1 cellular context compared by ENCODE assay signal in the genomic region with DNA sequence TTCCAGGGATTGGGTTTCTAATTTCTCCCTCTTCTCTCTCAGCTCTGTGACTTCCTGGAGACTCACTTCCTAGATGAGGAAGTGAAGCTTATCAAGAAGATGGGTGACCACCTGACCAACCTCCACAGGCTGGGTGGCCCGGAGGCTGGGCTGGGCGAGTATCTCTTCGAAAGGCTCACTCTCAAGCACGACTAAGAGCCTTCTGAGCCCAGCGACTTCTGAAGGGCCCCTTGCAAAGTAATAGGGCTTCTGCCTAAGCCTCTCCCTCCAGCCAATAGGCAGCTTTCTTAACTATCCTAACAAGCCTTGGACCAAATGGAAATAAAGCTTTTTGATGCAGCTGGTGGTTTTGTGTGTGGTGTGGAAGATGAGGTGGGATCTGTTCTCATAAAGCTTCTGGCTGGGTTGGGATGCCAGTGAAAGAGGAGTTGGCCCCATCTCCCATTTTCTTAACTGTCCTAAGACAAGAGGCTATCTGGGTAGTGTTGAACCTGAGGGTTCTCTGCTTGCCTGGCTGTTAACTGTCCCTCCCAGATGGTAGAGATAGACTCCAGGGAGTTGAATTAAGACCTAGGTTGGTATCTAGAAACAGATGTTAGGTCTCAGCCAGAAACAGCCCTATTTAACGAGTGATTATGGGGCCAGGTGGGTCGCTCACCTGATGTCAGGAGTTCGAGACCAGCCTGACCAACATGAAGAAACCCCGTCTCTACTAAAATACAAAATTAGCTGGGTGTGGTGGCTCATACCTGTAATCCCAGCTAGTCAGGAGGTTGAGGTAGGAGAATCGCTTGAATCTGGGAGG.
TF ChIP-seq lines count a peak whose summit lies in the region.

No MANE protein-coding gene starts in this region.

TF ChIP-seq in K562, 482 proteins besides CTCF, POLR2A, EP300 and RAD21 (continued from another document and continues in another):
- TF ChIP-seq, protein P1, sequence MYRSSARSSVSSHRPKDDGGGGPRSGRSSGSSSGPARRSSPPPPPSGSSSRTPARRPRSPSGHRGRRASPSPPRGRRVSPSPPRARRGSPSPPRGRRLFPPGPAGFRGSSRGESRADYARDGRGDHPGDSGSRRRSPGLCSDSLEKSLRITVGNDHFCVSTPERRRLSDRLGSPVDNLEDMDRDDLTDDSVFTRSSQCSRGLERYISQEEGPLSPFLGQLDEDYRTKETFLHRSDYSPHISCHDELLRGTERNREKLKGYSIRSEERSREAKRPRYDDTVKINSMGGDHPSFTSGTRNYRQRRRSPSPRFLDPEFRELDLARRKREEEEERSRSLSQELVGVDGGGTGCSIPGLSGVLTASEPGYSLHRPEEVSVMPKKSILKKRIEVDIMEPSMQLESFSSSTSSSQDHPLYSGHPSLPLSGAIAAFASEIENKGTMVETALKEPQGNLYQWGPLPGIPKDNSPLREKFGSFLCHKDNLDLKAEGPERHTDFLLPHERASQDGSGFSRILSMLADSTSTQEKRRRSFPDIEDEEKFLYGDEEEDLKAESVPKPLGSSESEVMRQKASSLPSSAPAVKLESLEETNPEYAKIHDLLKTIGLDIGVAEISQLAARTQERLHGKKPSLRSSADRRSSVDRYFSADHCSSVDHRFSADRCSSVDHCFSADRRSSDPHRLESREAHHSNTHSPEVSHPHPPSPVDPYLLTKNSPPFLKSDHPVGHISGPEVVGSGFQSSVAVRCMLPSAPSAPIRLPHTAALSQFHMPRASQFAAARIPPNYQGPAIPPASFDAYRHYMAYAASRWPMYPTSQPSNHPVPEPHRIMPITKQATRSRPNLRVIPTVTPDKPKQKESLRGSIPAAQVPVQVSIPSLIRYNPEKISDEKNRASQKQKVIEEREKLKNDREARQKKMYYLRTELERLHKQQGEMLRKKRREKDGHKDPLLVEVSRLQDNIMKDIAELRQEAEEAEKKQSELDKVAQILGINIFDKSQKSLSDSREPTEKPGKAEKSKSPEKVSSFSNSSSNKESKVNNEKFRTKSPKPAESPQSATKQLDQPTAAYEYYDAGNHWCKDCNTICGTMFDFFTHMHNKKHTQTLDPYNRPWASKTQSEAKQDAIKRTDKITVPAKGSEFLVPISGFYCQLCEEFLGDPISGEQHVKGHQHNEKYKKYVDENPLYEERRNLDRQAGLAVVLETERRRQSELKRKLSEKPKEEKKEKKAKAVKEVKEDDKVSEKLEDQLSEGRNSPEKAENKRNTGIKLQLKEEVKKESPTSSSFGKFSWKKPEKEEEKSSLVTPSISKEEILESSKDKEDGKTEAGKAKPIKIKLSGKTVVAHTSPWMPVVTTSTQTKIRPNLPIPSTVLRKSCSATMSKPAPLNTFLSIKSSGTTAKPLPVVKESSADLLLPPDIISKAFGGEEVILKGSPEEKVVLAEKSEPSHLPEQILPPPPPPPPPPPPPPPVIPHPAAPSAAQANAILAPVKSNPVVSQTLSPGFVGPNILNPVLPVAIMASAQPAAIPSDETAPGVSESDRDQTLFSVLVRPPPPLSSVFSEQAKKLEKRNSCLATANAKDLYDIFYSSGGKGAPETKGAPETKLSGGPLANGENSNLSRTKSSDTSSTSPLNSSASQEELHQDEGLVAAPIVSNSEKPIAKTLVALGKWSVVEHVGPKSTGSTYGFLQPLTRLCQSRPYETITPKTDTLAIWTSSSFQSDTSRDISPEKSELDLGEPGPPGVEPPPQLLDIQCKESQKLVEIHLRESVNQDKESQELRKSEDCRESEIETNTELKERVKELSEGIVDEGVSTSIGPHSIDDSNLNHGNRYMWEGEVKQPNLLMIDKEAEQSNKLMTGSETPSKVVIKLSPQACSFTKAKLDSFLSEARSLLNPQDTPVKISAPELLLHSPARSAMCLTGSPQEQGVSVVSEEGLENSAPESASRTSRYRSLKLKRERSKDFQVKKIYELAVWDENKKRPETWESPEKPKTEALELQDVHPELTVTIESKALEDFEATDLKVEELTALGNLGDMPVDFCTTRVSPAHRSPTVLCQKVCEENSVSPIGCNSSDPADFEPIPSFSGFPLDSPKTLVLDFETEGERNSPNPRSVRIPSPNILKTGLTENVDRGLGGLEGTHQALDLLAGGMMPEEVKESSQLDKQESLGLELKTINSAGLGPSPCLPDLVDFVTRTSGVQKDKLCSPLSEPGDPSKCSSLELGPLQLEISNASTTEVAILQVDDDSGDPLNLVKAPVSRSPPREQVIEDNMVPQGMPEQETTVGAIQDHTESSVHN (IDR thresholded peaks at IDR 0.05; ENCODE audit: borderline replicate concordance in 1 of 2, low read depth in 1 of 2) = no peak
- TF ChIP-seq FOXK2 (conservative IDR thresholded peaks at IDR 0.05 in 1 of 2, IDR thresholded peaks at IDR 0.05 in 1 of 2; ENCODE audit: low read depth in 2 of 2) = 0 out of 4 replicates have a peak, but pooled peaks have one; percentile 12 to 17
- TF ChIP-seq ZNF282 (CRISPR knock-in tag; IDR thresholded peaks at IDR 0.05) = no peak
- no peak for TF ChIP-seq ZSCAN32 (CRISPR knock-in tag; IDR thresholded peaks at IDR 0.05)
- TF ChIP-seq, protein P2, sequence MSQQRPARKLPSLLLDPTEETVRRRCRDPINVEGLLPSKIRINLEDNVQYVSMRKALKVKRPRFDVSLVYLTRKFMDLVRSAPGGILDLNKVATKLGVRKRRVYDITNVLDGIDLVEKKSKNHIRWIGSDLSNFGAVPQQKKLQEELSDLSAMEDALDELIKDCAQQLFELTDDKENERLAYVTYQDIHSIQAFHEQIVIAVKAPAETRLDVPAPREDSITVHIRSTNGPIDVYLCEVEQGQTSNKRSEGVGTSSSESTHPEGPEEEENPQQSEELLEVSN (IDR thresholded peaks at IDR 0.05; ENCODE audit: borderline replicate concordance in 1 of 2, extremely low read depth in 1 of 2, insufficient read depth in 1 of 2, insufficient read length in 1 of 2, low read depth in 1 of 2, low read length in 1 of 2, poor library complexity in 1 of 2, severe bottlenecking in 1 of 2) = no peak
- no peak for TF ChIP-seq GABPB2 (CRISPR knock-in tag; conservative IDR thresholded peaks at IDR 0.05)
- no peak for TF ChIP-seq PPARD (CRISPR knock-in tag; IDR thresholded peaks at IDR 0.05)
- no peak for TF ChIP-seq FOXP1 (CRISPR knock-in tag; IDR thresholded peaks at IDR 0.05)
- TF ChIP-seq, protein P3, sequence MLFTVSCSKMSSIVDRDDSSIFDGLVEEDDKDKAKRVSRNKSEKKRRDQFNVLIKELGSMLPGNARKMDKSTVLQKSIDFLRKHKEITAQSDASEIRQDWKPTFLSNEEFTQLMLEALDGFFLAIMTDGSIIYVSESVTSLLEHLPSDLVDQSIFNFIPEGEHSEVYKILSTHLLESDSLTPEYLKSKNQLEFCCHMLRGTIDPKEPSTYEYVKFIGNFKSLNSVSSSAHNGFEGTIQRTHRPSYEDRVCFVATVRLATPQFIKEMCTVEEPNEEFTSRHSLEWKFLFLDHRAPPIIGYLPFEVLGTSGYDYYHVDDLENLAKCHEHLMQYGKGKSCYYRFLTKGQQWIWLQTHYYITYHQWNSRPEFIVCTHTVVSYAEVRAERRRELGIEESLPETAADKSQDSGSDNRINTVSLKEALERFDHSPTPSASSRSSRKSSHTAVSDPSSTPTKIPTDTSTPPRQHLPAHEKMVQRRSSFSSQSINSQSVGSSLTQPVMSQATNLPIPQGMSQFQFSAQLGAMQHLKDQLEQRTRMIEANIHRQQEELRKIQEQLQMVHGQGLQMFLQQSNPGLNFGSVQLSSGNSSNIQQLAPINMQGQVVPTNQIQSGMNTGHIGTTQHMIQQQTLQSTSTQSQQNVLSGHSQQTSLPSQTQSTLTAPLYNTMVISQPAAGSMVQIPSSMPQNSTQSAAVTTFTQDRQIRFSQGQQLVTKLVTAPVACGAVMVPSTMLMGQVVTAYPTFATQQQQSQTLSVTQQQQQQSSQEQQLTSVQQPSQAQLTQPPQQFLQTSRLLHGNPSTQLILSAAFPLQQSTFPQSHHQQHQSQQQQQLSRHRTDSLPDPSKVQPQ (CRISPR knock-in tag; IDR thresholded peaks at IDR 0.05; ENCODE audit: borderline replicate concordance) = no peak
- TF ChIP-seq CBX8 (IDR thresholded peaks at IDR 0.05; ENCODE audit: borderline replicate concordance, extremely low read depth, low read depth, low read length, poor library complexity, severe bottlenecking) = no peak
- no peak for TF ChIP-seq JUNB (CRISPR knock-in tag; conservative IDR thresholded peaks at IDR 0.05)
- no peak; the same call in 1 of the 2 replicates for TF ChIP-seq MYC (IDR thresholded peaks at IDR 0.05; ENCODE audit: low read depth, low read length)
- TF ChIP-seq MYC (CRISPR knock-in tag; IDR thresholded peaks at IDR 0.05; ENCODE audit: borderline replicate concordance, low read depth) = no peak
- TF ChIP-seq, protein P4, sequence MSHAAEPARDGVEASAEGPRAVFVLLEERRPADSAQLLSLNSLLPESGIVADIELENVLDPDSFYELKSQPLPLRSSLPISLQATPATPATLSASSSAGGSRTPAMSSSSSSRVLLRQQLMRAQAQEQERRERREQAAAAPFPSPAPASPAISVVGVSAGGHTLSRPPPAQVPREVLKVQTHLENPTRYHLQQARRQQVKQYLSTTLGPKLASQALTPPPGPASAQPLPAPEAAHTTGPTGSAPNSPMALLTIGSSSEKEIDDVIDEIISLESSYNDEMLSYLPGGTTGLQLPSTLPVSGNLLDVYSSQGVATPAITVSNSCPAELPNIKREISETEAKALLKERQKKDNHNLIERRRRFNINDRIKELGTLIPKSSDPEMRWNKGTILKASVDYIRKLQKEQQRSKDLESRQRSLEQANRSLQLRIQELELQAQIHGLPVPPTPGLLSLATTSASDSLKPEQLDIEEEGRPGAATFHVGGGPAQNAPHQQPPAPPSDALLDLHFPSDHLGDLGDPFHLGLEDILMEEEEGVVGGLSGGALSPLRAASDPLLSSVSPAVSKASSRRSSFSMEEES (CRISPR knock-in tag; IDR thresholded peaks at IDR 0.05) = no peak
- TF ChIP-seq ZFX (CRISPR knock-in tag; IDR thresholded peaks at IDR 0.05) = no peak
- TF ChIP-seq RBBP5 (IDR thresholded peaks at IDR 0.05; ENCODE audit: borderline replicate concordance, insufficient read depth, low read length, poor library complexity, severe bottlenecking) = no peak
- TF ChIP-seq DNMT1 (IDR thresholded peaks at IDR 0.05) = no peak
- TF ChIP-seq ERF (CRISPR knock-in tag; IDR thresholded peaks at IDR 0.05) = peak; percentile 7; the same call in 1 of the 2 replicates
- no peak for TF ChIP-seq ZNF586 (CRISPR knock-in tag; conservative IDR thresholded peaks at IDR 0.05)
- no peak for TF ChIP-seq RBM22 (IDR thresholded peaks at IDR 0.05; ENCODE audit: low read depth, low read length, poor library complexity, severe bottlenecking)
- no peak for TF ChIP-seq ETS2 (tag; IDR thresholded peaks at IDR 0.05; ENCODE audit: borderline replicate concordance, poor library complexity, severe bottlenecking)
- no peak for TF ChIP-seq TCF3 (CRISPR knock-in tag; IDR thresholded peaks at IDR 0.05)
- TF ChIP-seq, protein P5, sequence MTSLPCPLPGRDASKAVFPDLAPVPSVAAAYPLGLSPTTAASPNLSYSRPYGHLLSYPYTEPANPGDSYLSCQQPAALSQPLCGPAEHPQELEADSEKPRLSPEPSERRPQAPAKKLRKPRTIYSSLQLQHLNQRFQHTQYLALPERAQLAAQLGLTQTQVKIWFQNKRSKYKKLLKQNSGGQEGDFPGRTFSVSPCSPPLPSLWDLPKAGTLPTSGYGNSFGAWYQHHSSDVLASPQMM (CRISPR knock-in tag; IDR thresholded peaks at IDR 0.05) = peak; percentile 42; the same call in 1 of the 2 replicates
- TF ChIP-seq MEF2A (IDR thresholded peaks at IDR 0.05; ENCODE audit: control insufficient read depth, low read depth, low read length) = 0 out of 2 replicates have a peak, but pooled peaks have one; percentile 2
- no peak for TF ChIP-seq ZZZ3 (IDR thresholded peaks at IDR 0.05)
- peak; percentile 6 for TF ChIP-seq TAF1 (IDR thresholded peaks at IDR 0.05; ENCODE audit: control insufficient read depth, extremely low read depth, insufficient read depth, low read length, severe bottlenecking)
- TF ChIP-seq, protein P6, sequence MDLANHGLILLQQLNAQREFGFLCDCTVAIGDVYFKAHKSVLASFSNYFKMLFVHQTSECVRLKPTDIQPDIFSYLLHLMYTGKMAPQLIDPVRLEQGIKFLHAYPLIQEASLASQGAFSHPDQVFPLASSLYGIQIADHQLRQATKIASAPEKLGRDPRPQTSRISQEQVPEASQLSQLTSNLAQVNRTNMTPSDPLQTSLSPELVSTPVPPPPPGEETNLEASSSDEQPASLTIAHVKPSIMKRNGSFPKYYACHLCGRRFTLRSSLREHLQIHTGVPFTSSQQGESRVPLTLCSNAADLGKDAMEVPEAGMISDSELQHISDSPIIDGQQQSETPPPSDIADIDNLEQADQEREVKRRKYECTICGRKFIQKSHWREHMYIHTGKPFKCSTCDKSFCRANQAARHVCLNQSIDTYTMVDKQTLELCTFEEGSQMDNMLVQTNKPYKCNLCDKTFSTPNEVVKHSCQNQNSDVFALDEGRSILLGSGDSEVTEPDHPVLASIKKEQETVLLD (IDR thresholded peaks at IDR 0.05) = no peak
- no peak for TF ChIP-seq U2AF2 (optimal IDR thresholded peaks at IDR 0.05; ENCODE audit: low read depth, low read length)
- TF ChIP-seq DACH1 (IDR thresholded peaks at IDR 0.05; ENCODE audit: partially characterized antibody) = no peak
- no peak for TF ChIP-seq BDP1 (IDR thresholded peaks at IDR 0.05; ENCODE audit: insufficient read depth, insufficient read length)
- no peak for TF ChIP-seq HMG20A (CRISPR knock-in tag; conservative IDR thresholded peaks at IDR 0.05)
- TF ChIP-seq, protein P7, sequence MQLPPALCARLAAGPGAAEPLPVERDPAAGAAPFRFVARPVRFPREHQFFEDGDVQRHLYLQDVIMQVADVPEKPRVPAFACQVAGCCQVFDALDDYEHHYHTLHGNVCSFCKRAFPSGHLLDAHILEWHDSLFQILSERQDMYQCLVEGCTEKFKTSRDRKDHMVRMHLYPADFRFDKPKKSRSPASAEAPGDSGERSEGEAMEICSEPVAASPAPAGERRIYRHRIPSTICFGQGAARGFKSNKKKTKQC (CRISPR knock-in tag; IDR thresholded peaks at IDR 0.05) = no peak
- no peak for TF ChIP-seq NR3C1 (CRISPR knock-in tag; IDR thresholded peaks at IDR 0.05)
- TF ChIP-seq CTBP1 (IDR thresholded peaks at IDR 0.05; ENCODE audit: borderline replicate concordance) = peak; percentile 33; the same call in 1 of the 2 replicates
- no peak for TF ChIP-seq ZNF347 (CRISPR knock-in tag; IDR thresholded peaks at IDR 0.05; ENCODE audit: low read depth)
- no peak for TF ChIP-seq ZNF165 (CRISPR knock-in tag; IDR thresholded peaks at IDR 0.05; ENCODE audit: borderline replicate concordance)
- no peak for TF ChIP-seq THRAP3 (IDR thresholded peaks at IDR 0.05; ENCODE audit: borderline replicate concordance)
- TF ChIP-seq, protein P8, sequence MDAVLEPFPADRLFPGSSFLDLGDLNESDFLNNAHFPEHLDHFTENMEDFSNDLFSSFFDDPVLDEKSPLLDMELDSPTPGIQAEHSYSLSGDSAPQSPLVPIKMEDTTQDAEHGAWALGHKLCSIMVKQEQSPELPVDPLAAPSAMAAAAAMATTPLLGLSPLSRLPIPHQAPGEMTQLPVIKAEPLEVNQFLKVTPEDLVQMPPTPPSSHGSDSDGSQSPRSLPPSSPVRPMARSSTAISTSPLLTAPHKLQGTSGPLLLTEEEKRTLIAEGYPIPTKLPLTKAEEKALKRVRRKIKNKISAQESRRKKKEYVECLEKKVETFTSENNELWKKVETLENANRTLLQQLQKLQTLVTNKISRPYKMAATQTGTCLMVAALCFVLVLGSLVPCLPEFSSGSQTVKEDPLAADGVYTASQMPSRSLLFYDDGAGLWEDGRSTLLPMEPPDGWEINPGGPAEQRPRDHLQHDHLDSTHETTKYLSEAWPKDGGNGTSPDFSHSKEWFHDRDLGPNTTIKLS (IDR thresholded peaks at IDR 0.05; ENCODE audit: borderline replicate concordance, low read depth) = no peak
- TF ChIP-seq ZNF212 (CRISPR knock-in tag; IDR thresholded peaks at IDR 0.05) = no peak
- no peak for TF ChIP-seq GTF2A2 (tag; IDR thresholded peaks at IDR 0.05)
- TF ChIP-seq JUN (IDR thresholded peaks at IDR 0.05; ENCODE audit: borderline replicate concordance, low read depth, low read length) = no peak
- no peak for TF ChIP-seq JUN (CRISPR knock-in tag; IDR thresholded peaks at IDR 0.05; ENCODE audit: borderline replicate concordance)
- TF ChIP-seq RBM34 (IDR thresholded peaks at IDR 0.05; ENCODE audit: borderline replicate concordance, insufficient read depth, low read length) = no peak
- no peak for TF ChIP-seq ZBTB8A (IDR thresholded peaks at IDR 0.05; ENCODE audit: partially characterized antibody)
- TF ChIP-seq ZNF224 (CRISPR knock-in tag; IDR thresholded peaks at IDR 0.05) = no peak
